ENCODE assay signal across 23 cellular contexts in the genomic region with DNA sequence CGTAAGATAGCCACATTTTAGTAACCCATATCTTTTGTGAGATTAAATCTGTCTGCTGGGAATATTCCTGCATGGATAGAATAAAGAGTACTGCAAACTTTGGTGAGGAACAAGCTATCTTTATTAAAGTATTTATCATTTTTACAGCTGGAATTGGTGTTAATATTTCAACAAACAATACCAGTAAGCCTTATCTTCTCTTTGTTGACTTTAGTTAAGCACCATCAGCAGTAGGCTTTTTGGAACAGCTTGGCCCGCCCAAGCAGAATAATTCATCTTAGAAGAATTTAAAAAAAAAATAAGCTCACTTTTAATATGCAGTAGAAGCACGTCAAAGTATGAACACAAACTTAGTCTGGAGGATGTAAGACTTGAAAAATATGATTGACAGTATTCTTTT.
"Had no signal": no experiment of that assay in that cellular context is flagged by ENCODE, and none has a peak within 500 bp of the region (broad histone marks: within the 10 kb centered on the region; RNA-seq: fewer than 3 reads in every experiment).

No MANE protein-coding gene starts in this region.

- H3K9me3 ChIP-seq: colonic mucosa, gastroesophageal sphincter, sigmoid colon, thyroid gland had no signal

- H3K27ac ChIP-seq: colonic mucosa, epithelial cell of prostate, gastroesophageal sphincter, heart left ventricle, parathyroid adenoma, sigmoid colon, spleen, thyroid gland, VCaP had no signal

- H3K4me3 ChIP-seq: colonic mucosa, gastroesophageal sphincter, heart left ventricle, sigmoid colon, spleen, thyroid gland had no signal

- ATAC-seq: activated T-cell treated with anti-CD3 and anti-CD28 coated beads, Interleukin-2, amount 50 U/mL, for 72 hours; gastroesophageal sphincter; naive thymus-derived CD8-positive, alpha-beta T cell; stimulated activated memory B cell treated with anti-CD40 and anti-IgM and Interleukin-4, amounts not matched to agents 10 μg/mL and 1 μg/mL and 100 μg/mL, for 72 hours had no signal

- H3K4me1 ChIP-seq: colonic mucosa, gastroesophageal sphincter, heart left ventricle, parathyroid adenoma, sigmoid colon, spleen, thyroid gland had no signal

- DNase-seq: activated CD4-positive, CD25-positive, alpha-beta regulatory T cell treated with anti-CD3 and anti-CD28 coated beads, Interleukin-2, amount 50 U/mL, for 72 hours; activated CD8-positive, alpha-beta memory T cell treated with anti-CD3 and anti-CD28 coated beads for 24 hours; activated effector memory CD4-positive, alpha-beta T cell treated with anti-CD3 and anti-CD28 coated beads, Interleukin-2, amount 50 U/mL, for 16 hours; activated naive CD4-positive, alpha-beta T cell treated with anti-CD3 and anti-CD28 coated beads, Interleukin-2, amount 50 U/mL, for 16 hours; activated T-cell treated with anti-CD3 and anti-CD28 coated beads, Interleukin-2, amount 50 U/mL, for 72 hours; central memory CD4-positive, alpha-beta T cell; colonic mucosa; endodermal cell; heart left ventricle; kidney glomerular epithelial cell; mesenchymal stem cell; naive thymus-derived CD8-positive, alpha-beta T cell; sigmoid colon; spleen; stimulated activated CD4-positive, alpha-beta T cell treated with anti-CD3 and anti-CD28 coated beads, Interleukin-4, amount 100 ng/mL, for 4 hours; SW 1271; T-helper 2 cell; thyroid gland had no signal

- H3K27me3 ChIP-seq: colonic mucosa, gastroesophageal sphincter, heart left ventricle, sigmoid colon, spleen, thyroid gland had no signal

- H3K36me3 ChIP-seq: colonic mucosa, gastroesophageal sphincter, heart left ventricle, sigmoid colon, spleen, thyroid gland had no signal
